Comparison of ENCODE assay signal across 9 cellular contexts in the genomic region with DNA sequence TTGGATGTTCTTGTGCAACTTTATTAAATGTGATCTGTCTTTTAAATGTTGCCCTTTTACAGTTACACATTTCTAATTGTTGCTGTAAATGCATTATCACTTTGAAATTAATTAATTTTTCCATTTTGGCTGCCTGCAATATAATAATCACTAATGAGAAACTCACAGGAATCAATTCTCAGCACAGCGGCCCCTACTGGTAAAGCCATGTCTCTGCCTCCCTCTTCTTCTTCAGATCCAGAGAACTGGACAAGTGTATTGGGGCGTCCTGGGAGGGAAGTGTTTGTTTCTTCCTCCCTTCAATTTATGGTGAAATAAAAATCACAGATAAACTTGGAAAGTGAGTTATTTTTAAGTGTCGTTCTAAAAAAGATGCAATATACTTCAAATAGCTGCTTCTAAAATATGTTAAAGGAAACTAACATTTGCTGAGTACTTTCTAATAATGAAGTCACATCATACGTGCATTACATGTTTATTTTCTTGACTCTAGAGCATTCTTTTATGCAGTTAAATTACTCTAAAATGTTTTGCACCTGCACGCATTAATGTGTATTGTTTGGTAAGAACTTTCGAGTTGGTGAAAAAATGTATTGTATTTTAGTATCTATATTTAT.
DNase-seq lines count a peak whose midpoint lies in the region; ATAC-seq, FAIRE-seq and TF ChIP-seq lines count a peak whose summit lies in the region.
"Had no signal": no experiment of that assay in that cellular context is flagged by ENCODE, and none has a peak within 500 bp of the region (broad histone marks: within the 10 kb centered on the region; RNA-seq: fewer than 3 reads in every experiment).

No MANE protein-coding gene starts in this region.

- no peak for TF ChIP-seq POLR2A in GM12891 (IDR thresholded peaks at IDR 0.05; ENCODE audit: low read depth, low read length)

- peaks cover 0 to 1% of the 10 kb centered on the region in 2 donors for H3K9me3 Mint-ChIP-seq in activated T-cell treated with anti-CD3 and anti-CD28 coated beads, Interleukin-2, amount 50 U/mL, for 72 hours

- no peak overlapping the region for H3K27ac Mint-ChIP-seq in activated T-cell treated with anti-CD3 and anti-CD28 coated beads, Interleukin-2, amount 50 U/mL, for 72 hours

- intact Hi-C loops in left cardiac atrium (cut with DNase I) = no loop called here

- no peak for FAIRE-seq in GM12891 (lab: Jason Lieb, UNC)
- FAIRE-seq: colon had no signal

- peak; percentile 8 for DNase-seq in AG08396 (ENCODE audit: low spot score)
- DNase-seq in GM12891 (ENCODE audit: insufficient read length, low spot score) = peak; percentile 35
- peak; percentile 6 for DNase-seq in NCI-H2227 treated with DMSO at 0.1 percent for 48 hours (lab: John Stamatoyannopoulos, UW)
- DNase-seq in activated T-cell treated with anti-CD3 and anti-CD28 coated beads, Interleukin-2, amount 50 U/mL, for 72 hours = peak; percentile 15 to 19
- peak; percentile 28 for DNase-seq in left cardiac atrium
- DNase-seq in stimulated activated CD4-positive, alpha-beta T cell treated with anti-CD3 and anti-CD28 coated beads, Interleukin-2, amount 100 ng/mL, for 4 hours (ENCODE audit: low read depth) = peak; percentile 9
- DNase-seq in NCI-H345 treated with DMSO at 0.1 percent for 48 hours (lab: John Stamatoyannopoulos, UW; ENCODE audit: unreplicated experiment) = no peak

- no peaks in the 10 kb centered on the region for H3K4me1 Mint-ChIP-seq in activated T-cell treated with anti-CD3 and anti-CD28 coated beads, Interleukin-2, amount 50 U/mL, for 72 hours (ENCODE audit: low read depth)

- no peak overlapping the region for H3K4me3 Mint-ChIP-seq in activated T-cell treated with anti-CD3 and anti-CD28 coated beads, Interleukin-2, amount 50 U/mL, for 72 hours

- peaks cover 0 to 7% of the 10 kb centered on the region in 2 donors for H3K36me3 Mint-ChIP-seq in activated T-cell treated with anti-CD3 and anti-CD28 coated beads, Interleukin-2, amount 50 U/mL, for 72 hours (ENCODE audit: insufficient read depth in 2 of 2)

- no peaks in the 10 kb centered on the region for H3K27me3 Mint-ChIP-seq in activated T-cell treated with anti-CD3 and anti-CD28 coated beads, Interleukin-2, amount 50 U/mL, for 72 hours (ENCODE audit: low read depth)

- ATAC-seq in activated T-cell treated with anti-CD3 and anti-CD28 coated beads, Interleukin-2, amount 50 U/mL, for 72 hours (replicated peaks in 1 of 2) = no peak
- ATAC-seq in left cardiac atrium (no peak), GM19455 (IDR thresholded peaks at IDR 0.05; ENCODE audit: unreplicated experiment) (no peak)

TF ChIP-seq in GM12891, 5 proteins besides CTCF, POLR2A, EP300 and RAD21:
- TF ChIP-seq POU2F2 (IDR thresholded peaks at IDR 0.05; ENCODE audit: low read depth, low read length) = no peak
- no peak for TF ChIP-seq PAX5 (IDR thresholded peaks at IDR 0.05; ENCODE audit: insufficient read depth, low read length, severe bottlenecking)
- no peak for TF ChIP-seq POLR2AphosphoS5 (IDR thresholded peaks at IDR 0.05; ENCODE audit: low read depth, low read length)
- no peak for TF ChIP-seq SPI1 (IDR thresholded peaks at IDR 0.05; ENCODE audit: low read depth, low read length)
- TF ChIP-seq TAF1 (IDR thresholded peaks at IDR 0.05; ENCODE audit: low read depth, low read length) = no peak
